Comparison of ENCODE assay signal across 39 cellular contexts in the genomic region with DNA sequence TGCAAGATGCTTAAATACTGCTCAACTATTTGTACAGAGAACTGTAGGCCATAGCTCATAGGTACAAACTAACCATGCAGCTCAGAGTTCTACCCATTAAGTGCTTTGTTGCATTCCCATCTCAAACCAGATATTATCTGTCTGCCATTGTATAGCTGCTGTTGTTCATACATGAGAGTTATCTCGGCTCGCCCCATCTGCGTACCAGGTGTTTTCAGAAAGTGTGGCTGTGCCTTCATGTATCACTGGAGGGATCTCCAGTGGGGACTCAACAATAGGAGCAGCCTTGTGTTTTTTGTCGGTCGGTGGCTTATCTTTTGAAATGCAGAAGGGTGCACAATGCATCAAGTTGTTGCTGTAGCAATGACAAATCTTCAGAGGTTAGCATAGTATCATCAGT.
"Had no signal": no experiment of that assay in that cellular context is flagged by ENCODE, and none has a peak within 500 bp of the region (broad histone marks: within the 10 kb centered on the region; RNA-seq: fewer than 3 reads in every experiment).

No MANE protein-coding gene starts in this region.

- DNase-seq: activated effector memory CD4-positive, alpha-beta T cell treated with anti-CD3 and anti-CD28 coated beads, Interleukin-2, amount 50 U/mL, for 16 hours; activated effector memory CD4-positive, alpha-beta T cell treated with Interleukin-2 at 50 U/mL for 16 hours; activated gamma-delta T cell; activated gamma-delta T cell treated with Interleukin-2 at 50 U/mL for 16 hours; activated naive CD4-positive, alpha-beta T cell; activated naive CD4-positive, alpha-beta T cell treated with anti-CD3 and anti-CD28 coated beads for 36 hours; activated naive CD4-positive, alpha-beta T cell treated with anti-CD3 and anti-CD28 coated beads, Interleukin-2, amount 10 ng/mL, durations not matched to agents 7 days and 5 days; activated naive CD4-positive, alpha-beta T cell treated with anti-CD3 and anti-CD28 coated beads, Interleukin-2, amount 50 U/mL, for 16 hours; activated naive CD4-positive, alpha-beta T cell treated with Interleukin-2 at 50 U/mL for 16 hours; activated naive CD8-positive, alpha-beta T cell treated with anti-CD3 and anti-CD28 coated beads for 36 hours; activated naive CD8-positive, alpha-beta T cell treated with anti-CD3 and anti-CD28 coated beads, Interleukin-2, amount 10 ng/mL, durations not matched to agents 7 days and 5 days; activated naive CD8-positive, alpha-beta T cell treated with anti-CD3 and anti-CD28 coated beads, Interleukin-2, amount 50 U/mL, for 24 hours; activated T-cell treated with anti-CD3 and anti-CD28 coated beads, Interleukin-2, amount 50 U/mL, for 24 hours; activated T-cell treated with anti-CD3 and anti-CD28 coated beads, Interleukin-2, amount 50 U/mL, for 4 hours; activated T-cell treated with anti-CD3 and anti-CD28 coated beads, Interleukin-2, amount 50 U/mL, for 48 hours; activated T-cell treated with anti-CD3 and anti-CD28 coated beads, Interleukin-2, amount 50 U/mL, for 72 hours; adrenal gland; amniotic stem cell; amygdala; anterior cingulate cortex; aorta; body of pancreas; brain microvascular endothelial cell; caudate nucleus; central memory CD4-positive, alpha-beta T cell; cerebellar nuclear complex had no signal

- H3K4me1 Mint-ChIP-seq: activated naive CD4-positive, alpha-beta T cell treated with anti-CD3 and anti-CD28 coated beads, Interleukin-2, amount 10 ng/mL, durations not matched to agents 7 days and 5 days; activated naive CD4-positive, alpha-beta T cell treated with anti-CD3 and anti-CD28 coated beads, Interleukin-2, amount 50 U/mL, for 24 hours; activated naive CD8-positive, alpha-beta T cell treated with anti-CD3 and anti-CD28 coated beads for 36 hours; activated naive CD8-positive, alpha-beta T cell treated with anti-CD3 and anti-CD28 coated beads, Interleukin-2, amount 10 ng/mL, durations not matched to agents 7 days and 5 days; activated naive CD8-positive, alpha-beta T cell treated with anti-CD3 and anti-CD28 coated beads, Interleukin-2, amount 50 U/mL, for 24 hours; activated T-helper 17 cell treated with anti-CD3 and anti-CD28 coated beads, Interleukin-2, amount 50 U/mL, for 72 hours; brain; central memory CD8-positive, alpha-beta T cell had no signal

- H3K4me3 ChIP-seq: adrenal gland, ascending aorta, body of pancreas, breast epithelium, cardiac muscle cell had no signal

- H3K4me3 Mint-ChIP-seq: activated naive CD4-positive, alpha-beta T cell treated with anti-CD3 and anti-CD28 coated beads for 36 hours; activated naive CD4-positive, alpha-beta T cell treated with anti-CD3 and anti-CD28 coated beads, Interleukin-2, amount 10 ng/mL, durations not matched to agents 7 days and 5 days; activated naive CD4-positive, alpha-beta T cell treated with anti-CD3 and anti-CD28 coated beads, Interleukin-2, amount 50 U/mL, for 24 hours; activated naive CD8-positive, alpha-beta T cell; activated naive CD8-positive, alpha-beta T cell treated with anti-CD3 and anti-CD28 coated beads for 36 hours; activated naive CD8-positive, alpha-beta T cell treated with anti-CD3 and anti-CD28 coated beads, Interleukin-2, amount 10 ng/mL, durations not matched to agents 7 days and 5 days; activated naive CD8-positive, alpha-beta T cell treated with anti-CD3 and anti-CD28 coated beads, Interleukin-2, amount 50 U/mL, for 24 hours; activated T-cell treated with anti-CD3 and anti-CD28 coated beads, Interleukin-2, amount 50 U/mL, for 24 hours; activated T-cell treated with anti-CD3 and anti-CD28 coated beads, Interleukin-2, amount 50 U/mL, for 4 hours; activated T-cell treated with anti-CD3 and anti-CD28 coated beads, Interleukin-2, amount 50 U/mL, for 72 hours; activated T-helper 1 cell treated with anti-CD3 and anti-CD28 coated beads, Interleukin-12 subunit alpha, Interleukin-12 subunit beta, Interleukin-2, Interleukin-4 antibody, amounts not matched to agents 30 ng/mL and 10 ng/mL and 1 ng/mL, durations not matched to agents 14 hours and 24 hours and 36 hours; activated T-helper 17 cell treated with anti-CD3 and anti-CD28 coated beads, Interleukin-2, amount 50 U/mL, for 72 hours; brain; central memory CD8-positive, alpha-beta T cell had no signal

- H3K27ac Mint-ChIP-seq: activated naive CD4-positive, alpha-beta T cell treated with anti-CD3 and anti-CD28 coated beads for 36 hours; activated naive CD4-positive, alpha-beta T cell treated with anti-CD3 and anti-CD28 coated beads, Interleukin-2, amount 10 ng/mL, durations not matched to agents 7 days and 5 days; activated naive CD4-positive, alpha-beta T cell treated with anti-CD3 and anti-CD28 coated beads, Interleukin-2, amount 50 U/mL, for 24 hours; activated naive CD4-positive, alpha-beta T cell treated with anti-CD3 and anti-CD28 coated beads, Interleukin-2, amount 50 U/mL, for 72 hours; activated naive CD8-positive, alpha-beta T cell; activated naive CD8-positive, alpha-beta T cell treated with anti-CD3 and anti-CD28 coated beads for 36 hours; activated naive CD8-positive, alpha-beta T cell treated with anti-CD3 and anti-CD28 coated beads, Interleukin-2, amount 10 ng/mL, durations not matched to agents 7 days and 5 days; activated naive CD8-positive, alpha-beta T cell treated with anti-CD3 and anti-CD28 coated beads, Interleukin-2, amount 50 U/mL, for 24 hours; activated T-cell treated with anti-CD3 and anti-CD28 coated beads, Interleukin-2, amount 50 U/mL, for 24 hours; activated T-cell treated with anti-CD3 and anti-CD28 coated beads, Interleukin-2, amount 50 U/mL, for 72 hours; activated T-helper 1 cell treated with anti-CD3 and anti-CD28 coated beads, Interleukin-12 subunit alpha, Interleukin-12 subunit beta, Interleukin-2, Interleukin-4 antibody, amounts not matched to agents 30 ng/mL and 10 ng/mL and 1 ng/mL, durations not matched to agents 14 hours and 24 hours and 36 hours; activated T-helper 17 cell treated with anti-CD3 and anti-CD28 coated beads, Interleukin-2, amount 50 U/mL, for 72 hours; activated T-helper 2 cell treated with anti-CD3 and anti-CD28 coated beads, Interferon-gamma antibody, Interleukin-2, Interleukin-4, amounts not matched to agents 10 μg/mL and 5 μg/mL and 100 μg/mL, durations not matched to agents 14 hours and 24 hours and 36 hours; brain had no signal

- H3K27me3 ChIP-seq: adrenal gland, ascending aorta, body of pancreas, brain microvascular endothelial cell, breast epithelium, cardiac muscle cell had no signal

- H3K9me3 ChIP-seq: adrenal gland, ascending aorta had no signal

- H3K27me3 Mint-ChIP-seq: activated naive CD4-positive, alpha-beta T cell treated with anti-CD3 and anti-CD28 coated beads, Interleukin-2, amount 10 ng/mL, durations not matched to agents 7 days and 5 days; activated naive CD4-positive, alpha-beta T cell treated with anti-CD3 and anti-CD28 coated beads, Interleukin-2, amount 50 U/mL, for 24 hours; activated naive CD8-positive, alpha-beta T cell; activated naive CD8-positive, alpha-beta T cell treated with anti-CD3 and anti-CD28 coated beads for 36 hours; activated naive CD8-positive, alpha-beta T cell treated with anti-CD3 and anti-CD28 coated beads, Interleukin-2, amount 10 ng/mL, durations not matched to agents 7 days and 5 days; activated naive CD8-positive, alpha-beta T cell treated with anti-CD3 and anti-CD28 coated beads, Interleukin-2, amount 50 U/mL, for 24 hours; activated T-cell treated with anti-CD3 and anti-CD28 coated beads, Interleukin-2, amount 50 U/mL, for 24 hours; activated T-helper 17 cell treated with anti-CD3 and anti-CD28 coated beads, Interleukin-2, amount 50 U/mL, for 72 hours; central memory CD8-positive, alpha-beta T cell had no signal

- H3K36me3 ChIP-seq: adrenal gland, ascending aorta, brain microvascular endothelial cell, breast epithelium, cardiac muscle cell had no signal

- FAIRE-seq: astrocyte, bronchial epithelial cell had no signal

- H3K4me1 ChIP-seq: adrenal gland, ascending aorta, body of pancreas, breast epithelium had no signal

- H3K36me3 Mint-ChIP-seq: activated naive CD4-positive, alpha-beta T cell treated with anti-CD3 and anti-CD28 coated beads, Interleukin-2, amount 10 ng/mL, durations not matched to agents 7 days and 5 days; activated naive CD4-positive, alpha-beta T cell treated with anti-CD3 and anti-CD28 coated beads, Interleukin-2, amount 50 U/mL, for 24 hours; activated naive CD4-positive, alpha-beta T cell treated with anti-CD3 and anti-CD28 coated beads, Interleukin-2, amount 50 U/mL, for 72 hours; activated naive CD8-positive, alpha-beta T cell; activated naive CD8-positive, alpha-beta T cell treated with anti-CD3 and anti-CD28 coated beads for 36 hours; activated naive CD8-positive, alpha-beta T cell treated with anti-CD3 and anti-CD28 coated beads, Interleukin-2, amount 10 ng/mL, durations not matched to agents 7 days and 5 days; brain had no signal

- H3K27ac ChIP-seq: adrenal gland, ascending aorta, body of pancreas, brain microvascular endothelial cell, breast epithelium, cardiac muscle cell had no signal

- ATAC-seq: activated naive CD4-positive, alpha-beta T cell treated with anti-CD3 and anti-CD28 coated beads, Interleukin-2, amount 50 U/mL, for 72 hours; activated naive CD8-positive, alpha-beta T cell treated with anti-CD3 and anti-CD28 coated beads, Interleukin-2, amount 50 U/mL, for 24 hours; activated T-cell treated with anti-CD3 and anti-CD28 coated beads, Interleukin-2, amount 50 U/mL, for 4 hours; activated T-cell treated with anti-CD3 and anti-CD28 coated beads, Interleukin-2, amount 50 U/mL, for 72 hours; activated T-helper 17 cell treated with anti-CD3 and anti-CD28 coated beads, Interleukin-2, amount 50 U/mL, for 72 hours; body of pancreas had no signal
